ENCODE assay signal across 1 cellular context in the genomic region with DNA sequence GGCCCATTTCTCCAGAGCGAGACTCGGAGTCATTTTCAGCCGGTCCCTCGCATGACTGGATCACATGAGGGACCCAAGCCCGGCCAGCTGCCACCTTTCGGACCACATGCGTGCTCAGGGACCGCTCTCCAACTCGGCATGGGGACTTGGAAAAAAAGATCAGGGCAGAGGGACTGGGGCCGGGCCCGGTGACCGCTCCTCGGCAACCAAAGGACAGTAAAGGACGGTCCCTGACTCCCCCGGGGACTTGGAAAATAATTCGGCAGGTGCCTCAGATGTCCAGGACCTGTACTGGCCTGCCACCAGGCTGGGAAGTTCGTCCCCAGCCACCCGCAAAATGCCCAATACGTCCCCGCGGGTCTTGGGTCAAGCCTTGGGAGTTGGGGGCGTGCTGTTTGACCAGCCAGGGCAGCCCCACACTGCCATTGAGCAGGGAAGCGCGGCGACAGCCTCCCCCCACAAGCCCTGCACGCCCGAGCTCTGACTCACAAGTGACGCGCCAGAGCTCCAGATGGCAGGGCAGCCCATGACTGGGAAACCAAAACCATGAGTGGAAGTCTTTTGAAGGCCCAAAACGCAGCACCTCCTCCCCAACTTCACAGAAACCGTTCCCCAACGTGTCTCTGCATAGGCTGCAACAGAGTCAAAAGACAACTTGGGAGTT.
A peak's percentile ranks its signal among the peaks of the same experiment; 100 is the strongest.
TF ChIP-seq lines count a peak whose summit lies in the region.

No MANE protein-coding gene starts in this region.

TF ChIP-seq in GM12878, 131 proteins besides CTCF, POLR2A, EP300 and RAD21 (continued from another document):
- TF ChIP-seq ETV6 (conservative IDR thresholded peaks at IDR 0.05 in 1 of 2, IDR thresholded peaks at IDR 0.05 in 1 of 2; ENCODE audit: borderline replicate concordance in 1 of 2, low read depth in 1 of 2) (peak in 1 of 2 experiments; percentile 71; a peak in 2 of 4 replicates), CREM (IDR thresholded peaks at IDR 0.05; ENCODE audit: low read depth) (peak; percentile 45; the same call in 1 of the 2 replicates), RCOR1 (conservative IDR thresholded peaks at IDR 0.05; ENCODE audit: low read depth, low read length) (no peak)
- TF ChIP-seq, protein P1, sequence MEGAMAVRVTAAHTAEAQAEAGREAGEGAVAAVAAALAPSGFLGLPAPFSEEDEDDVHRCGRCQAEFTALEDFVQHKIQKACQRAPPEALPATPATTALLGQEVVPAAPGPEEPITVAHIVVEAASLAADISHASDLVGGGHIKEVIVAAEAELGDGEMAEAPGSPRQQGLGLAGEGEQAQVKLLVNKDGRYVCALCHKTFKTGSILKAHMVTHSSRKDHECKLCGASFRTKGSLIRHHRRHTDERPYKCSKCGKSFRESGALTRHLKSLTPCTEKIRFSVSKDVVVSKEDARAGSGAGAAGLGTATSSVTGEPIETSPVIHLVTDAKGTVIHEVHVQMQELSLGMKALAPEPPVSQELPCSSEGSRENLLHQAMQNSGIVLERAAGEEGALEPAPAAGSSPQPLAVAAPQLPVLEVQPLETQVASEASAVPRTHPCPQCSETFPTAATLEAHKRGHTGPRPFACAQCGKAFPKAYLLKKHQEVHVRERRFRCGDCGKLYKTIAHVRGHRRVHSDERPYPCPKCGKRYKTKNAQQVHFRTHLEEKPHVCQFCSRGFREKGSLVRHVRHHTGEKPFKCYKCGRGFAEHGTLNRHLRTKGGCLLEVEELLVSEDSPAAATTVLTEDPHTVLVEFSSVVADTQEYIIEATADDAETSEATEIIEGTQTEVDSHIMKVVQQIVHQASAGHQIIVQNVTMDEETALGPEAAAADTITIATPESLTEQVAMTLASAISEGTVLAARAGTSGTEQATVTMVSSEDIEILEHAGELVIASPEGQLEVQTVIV (IDR thresholded peaks at IDR 0.05; ENCODE audit: borderline replicate concordance, partially characterized antibody), result no peak
- TF ChIP-seq, protein P2, sequence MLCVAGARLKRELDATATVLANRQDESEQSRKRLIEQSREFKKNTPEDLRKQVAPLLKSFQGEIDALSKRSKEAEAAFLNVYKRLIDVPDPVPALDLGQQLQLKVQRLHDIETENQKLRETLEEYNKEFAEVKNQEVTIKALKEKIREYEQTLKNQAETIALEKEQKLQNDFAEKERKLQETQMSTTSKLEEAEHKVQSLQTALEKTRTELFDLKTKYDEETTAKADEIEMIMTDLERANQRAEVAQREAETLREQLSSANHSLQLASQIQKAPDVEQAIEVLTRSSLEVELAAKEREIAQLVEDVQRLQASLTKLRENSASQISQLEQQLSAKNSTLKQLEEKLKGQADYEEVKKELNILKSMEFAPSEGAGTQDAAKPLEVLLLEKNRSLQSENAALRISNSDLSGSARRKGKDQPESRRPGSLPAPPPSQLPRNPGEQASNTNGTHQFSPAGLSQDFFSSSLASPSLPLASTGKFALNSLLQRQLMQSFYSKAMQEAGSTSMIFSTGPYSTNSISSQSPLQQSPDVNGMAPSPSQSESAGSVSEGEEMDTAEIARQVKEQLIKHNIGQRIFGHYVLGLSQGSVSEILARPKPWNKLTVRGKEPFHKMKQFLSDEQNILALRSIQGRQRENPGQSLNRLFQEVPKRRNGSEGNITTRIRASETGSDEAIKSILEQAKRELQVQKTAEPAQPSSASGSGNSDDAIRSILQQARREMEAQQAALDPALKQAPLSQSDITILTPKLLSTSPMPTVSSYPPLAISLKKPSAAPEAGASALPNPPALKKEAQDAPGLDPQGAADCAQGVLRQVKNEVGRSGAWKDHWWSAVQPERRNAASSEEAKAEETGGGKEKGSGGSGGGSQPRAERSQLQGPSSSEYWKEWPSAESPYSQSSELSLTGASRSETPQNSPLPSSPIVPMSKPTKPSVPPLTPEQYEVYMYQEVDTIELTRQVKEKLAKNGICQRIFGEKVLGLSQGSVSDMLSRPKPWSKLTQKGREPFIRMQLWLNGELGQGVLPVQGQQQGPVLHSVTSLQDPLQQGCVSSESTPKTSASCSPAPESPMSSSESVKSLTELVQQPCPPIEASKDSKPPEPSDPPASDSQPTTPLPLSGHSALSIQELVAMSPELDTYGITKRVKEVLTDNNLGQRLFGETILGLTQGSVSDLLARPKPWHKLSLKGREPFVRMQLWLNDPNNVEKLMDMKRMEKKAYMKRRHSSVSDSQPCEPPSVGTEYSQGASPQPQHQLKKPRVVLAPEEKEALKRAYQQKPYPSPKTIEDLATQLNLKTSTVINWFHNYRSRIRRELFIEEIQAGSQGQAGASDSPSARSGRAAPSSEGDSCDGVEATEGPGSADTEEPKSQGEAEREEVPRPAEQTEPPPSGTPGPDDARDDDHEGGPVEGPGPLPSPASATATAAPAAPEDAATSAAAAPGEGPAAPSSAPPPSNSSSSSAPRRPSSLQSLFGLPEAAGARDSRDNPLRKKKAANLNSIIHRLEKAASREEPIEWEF (IDR thresholded peaks at IDR 0.05; ENCODE audit: insufficient replicate concordance, low read depth, low read length), result no peak
